ENCODE assay signal across 14 cellular contexts in genomic region chr7:57348646-57349269, GRCh38.
DNase-seq lines count a peak whose midpoint lies in the region; ATAC-seq and TF ChIP-seq lines count a peak whose summit lies in the region.
"Had no signal": no experiment of that assay in that cellular context is flagged by ENCODE, and none has a peak within 500 bp of the region (broad histone marks: within the 10 kb centered on the region; RNA-seq: fewer than 3 reads in every experiment).

No MANE protein-coding gene starts in this region.

- ATAC-seq in heart left ventricle = peak; percentile 79 to 93 (median 88)
- ATAC-seq in sciatic nerve = peak; percentile 21
- ATAC-seq in HG03571 (IDR thresholded peaks at IDR 0.05; ENCODE audit: unreplicated experiment) = no peak
- no peak for ATAC-seq in GM18505 (IDR thresholded peaks at IDR 0.05; ENCODE audit: unreplicated experiment)

- H3K27ac ChIP-seq in adrenal gland = peak overlapping the region in 3 of 5 donors; percentile 6 to 64 (median 43)
- H3K27ac ChIP-seq in heart left ventricle = peak overlapping the region in 10 of 12 donors; percentile 17 to 87 (median 64)
- H3K27ac ChIP-seq in right atrium auricular region = peak overlapping the region; percentile 62 to 93
- H3K27ac ChIP-seq: BLaER1 treated with 17β-estradiol and CSF1 and Interleukin-3, amounts not matched to agents 10 nM and 100 nM had no signal

- no peak for TF ChIP-seq CTCF in adrenal gland (IDR thresholded peaks at IDR 0.05)
- no peak for TF ChIP-seq CTCF in heart left ventricle (IDR thresholded peaks at IDR 0.05)
- TF ChIP-seq CTCF in right atrium auricular region (IDR thresholded peaks at IDR 0.05) = no peak

- 39 to 56% (median 50%) methylated on average over 4 to 7 of the region's 7 CpGs for WGBS in adrenal gland, 4 donors
- WGBS in heart left ventricle, 4 donors = 41 to 61% (median 45%) methylated on average over 7 of the region's 7 CpGs

- peaks cover 2 to 20% of the 10 kb centered on the region in 2 donors for H3K4me1 ChIP-seq in adrenal gland (replicated peaks in 1 of 2)
- peaks cover 0 to 28% (median 1%) of the 10 kb centered on the region in 12 donors for H3K4me1 ChIP-seq in heart left ventricle
- H3K4me1 ChIP-seq in right atrium auricular region = peaks cover 0 to 6% of the 10 kb centered on the region in 2 donors
- H3K4me1 ChIP-seq: BLaER1 treated with 17β-estradiol and CSF1 and Interleukin-3, amounts not matched to agents 10 nM and 100 nM had no signal

- intact Hi-C loops in adrenal gland (cut with DNase I) (no loop called here), heart left ventricle (cut with DNase I) (no loop called here), sciatic nerve (cut with DNase I) (no loop called here)

- no peaks in the 10 kb centered on the region for H3K9me3 ChIP-seq in adrenal gland (replicated peaks in 1 of 3)
- peaks cover 0 to 32% (median 0%) of the 10 kb centered on the region in 12 donors for H3K9me3 ChIP-seq in heart left ventricle
- H3K9me3 ChIP-seq in right atrium auricular region = no peaks in the 10 kb centered on the region

- H3K4me3 ChIP-seq in adrenal gland = no peak overlapping the region
- no peak overlapping the region for H3K4me3 ChIP-seq in heart left ventricle
- no peak overlapping the region for H3K4me3 ChIP-seq in right atrium auricular region
- H3K4me3 ChIP-seq: BLaER1 treated with 17β-estradiol and CSF1 and Interleukin-3, amounts not matched to agents 10 nM and 100 nM had no signal

- H3K27me3 ChIP-seq in adrenal gland (no peaks in the 10 kb centered on the region), heart left ventricle (no peaks in the 10 kb centered on the region), right atrium auricular region (no peaks in the 10 kb centered on the region)
- H3K27me3 ChIP-seq: BLaER1 treated with 17β-estradiol and CSF1 and Interleukin-3, amounts not matched to agents 10 nM and 100 nM had no signal

- H3K36me3 ChIP-seq in adrenal gland (replicated peaks in 1 of 2) (no peaks in the 10 kb centered on the region), heart left ventricle (no peaks in the 10 kb centered on the region), right atrium auricular region (no peaks in the 10 kb centered on the region)
- H3K36me3 ChIP-seq: BLaER1 treated with 17β-estradiol and CSF1 and Interleukin-3, amounts not matched to agents 10 nM and 100 nM had no signal

- DNase-seq in adrenal gland (peak; percentile 27 to 83 (median 66)), heart left ventricle (peak in 3 of 5 donors; percentile 73 to 90 (median 84)), right atrium auricular region (ENCODE audit: low spot score) (peak; percentile 60), sciatic nerve (ENCODE audit: low spot score) (no peak)
- no peak for DNase-seq in activated CD8-positive, alpha-beta memory T cell treated with anti-CD3 and anti-CD28 coated beads, Interleukin-2, amount 50 U/mL, for 4 hours
- DNase-seq: ACHN; CD4-positive, CD25-positive, alpha-beta regulatory T cell; DMS53; GF-D8; GOT3; H9 had no signal

- TF ChIP-seq POLR2A in adrenal gland (IDR thresholded peaks at IDR 0.05) (peak in 1 of 2 donors; percentile 7), heart left ventricle (IDR thresholded peaks at IDR 0.05) (no peak), GM18505 (IDR thresholded peaks at IDR 0.05; ENCODE audit: borderline replicate concordance, extremely low read depth, insufficient read depth, insufficient read length) (no peak)

Comparison
In these comparisons a context has a peak if more than half of its experiments do, and no peak if none do; other contexts are left out.
1. DNase-seq: peak in adrenal gland (7 of 7), heart left ventricle (3 of 5) and right atrium auricular region (single experiment); none in sciatic nerve (single experiment) and activated CD8-positive, alpha-beta memory T cell treated with anti-CD3 and anti-CD28 coated beads, Interleukin-2, amount 50 U/mL, for 4 hours (single experiment).
2. ATAC-seq: peak in heart left ventricle (4 of 4) and sciatic nerve (single experiment); none in HG03571 (single experiment) and GM18505 (single experiment).
3. Peak in every context shown above with its lines, with median percentiles within 50 percentile points of each other: H3K27ac ChIP-seq.